Comparison of ENCODE assay signal across 1 cellular context in the genomic region with DNA sequence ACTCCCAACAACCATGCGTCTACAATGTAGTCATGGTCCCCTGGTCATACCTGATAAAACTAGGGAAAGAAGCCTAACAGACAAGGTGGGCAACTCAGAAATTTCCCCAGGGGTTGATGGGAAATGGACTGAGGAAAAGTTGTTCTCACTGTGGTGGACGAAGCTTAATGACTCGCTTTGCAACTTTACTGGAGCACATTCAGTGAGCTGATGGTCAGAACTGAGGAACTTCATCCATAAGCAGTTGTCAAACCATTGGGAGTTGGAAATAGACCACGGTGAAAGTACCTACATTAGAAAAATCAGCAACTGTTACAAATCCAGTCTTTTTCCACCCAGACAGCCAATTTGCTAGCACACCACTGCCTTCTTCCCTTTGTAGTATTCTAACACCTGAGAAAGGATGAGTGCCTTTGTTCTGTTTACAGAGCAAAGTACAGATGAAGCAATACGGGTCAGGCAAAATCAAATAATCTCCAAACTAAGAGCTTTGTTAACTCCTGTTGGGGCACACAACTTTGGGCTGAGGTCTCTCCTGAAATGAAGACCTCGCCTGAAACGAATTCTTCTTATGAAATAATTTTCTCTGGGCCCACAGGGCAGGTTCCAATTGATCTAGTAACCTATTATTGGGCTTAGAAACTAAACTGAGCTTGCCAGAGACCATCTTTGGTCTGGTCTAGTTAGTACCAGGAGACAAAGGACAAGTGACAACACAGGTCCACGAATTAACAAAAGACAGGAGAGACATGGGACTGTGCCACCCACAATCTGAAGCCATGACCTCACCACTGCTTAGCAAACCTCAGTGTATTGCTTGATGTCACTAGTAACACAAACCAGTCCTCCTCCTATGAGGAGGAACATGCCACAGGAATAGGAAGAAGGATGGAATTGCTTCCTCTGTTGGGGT.
TF ChIP-seq lines count a peak whose summit lies in the region.

No MANE protein-coding gene starts in this region.

TF ChIP-seq in HepG2, 621 proteins besides CTCF, POLR2A, EP300 and RAD21 (continued from another document and continues in another):
- TF ChIP-seq, protein P1, sequence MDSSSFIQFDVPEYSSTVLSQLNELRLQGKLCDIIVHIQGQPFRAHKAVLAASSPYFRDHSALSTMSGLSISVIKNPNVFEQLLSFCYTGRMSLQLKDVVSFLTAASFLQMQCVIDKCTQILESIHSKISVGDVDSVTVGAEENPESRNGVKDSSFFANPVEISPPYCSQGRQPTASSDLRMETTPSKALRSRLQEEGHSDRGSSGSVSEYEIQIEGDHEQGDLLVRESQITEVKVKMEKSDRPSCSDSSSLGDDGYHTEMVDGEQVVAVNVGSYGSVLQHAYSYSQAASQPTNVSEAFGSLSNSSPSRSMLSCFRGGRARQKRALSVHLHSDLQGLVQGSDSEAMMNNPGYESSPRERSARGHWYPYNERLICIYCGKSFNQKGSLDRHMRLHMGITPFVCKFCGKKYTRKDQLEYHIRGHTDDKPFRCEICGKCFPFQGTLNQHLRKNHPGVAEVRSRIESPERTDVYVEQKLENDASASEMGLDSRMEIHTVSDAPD (CRISPR knock-in tag; IDR thresholded peaks at IDR 0.05) = peak; percentile 76; the same call in 1 of the 2 replicates
- peak; percentile 54; the same call in 1 of the 2 replicates for TF ChIP-seq KMT2A (CRISPR knock-in tag; IDR thresholded peaks at IDR 0.05)
- TF ChIP-seq ZMYM2 (CRISPR knock-in tag; IDR thresholded peaks at IDR 0.05) = peak; percentile 71; the same call in 1 of the 2 replicates
- TF ChIP-seq KDM1A (CRISPR knock-in tag; IDR thresholded peaks at IDR 0.05) = peak; percentile 80; the same call in 1 of the 2 replicates
- TF ChIP-seq, protein P2, sequence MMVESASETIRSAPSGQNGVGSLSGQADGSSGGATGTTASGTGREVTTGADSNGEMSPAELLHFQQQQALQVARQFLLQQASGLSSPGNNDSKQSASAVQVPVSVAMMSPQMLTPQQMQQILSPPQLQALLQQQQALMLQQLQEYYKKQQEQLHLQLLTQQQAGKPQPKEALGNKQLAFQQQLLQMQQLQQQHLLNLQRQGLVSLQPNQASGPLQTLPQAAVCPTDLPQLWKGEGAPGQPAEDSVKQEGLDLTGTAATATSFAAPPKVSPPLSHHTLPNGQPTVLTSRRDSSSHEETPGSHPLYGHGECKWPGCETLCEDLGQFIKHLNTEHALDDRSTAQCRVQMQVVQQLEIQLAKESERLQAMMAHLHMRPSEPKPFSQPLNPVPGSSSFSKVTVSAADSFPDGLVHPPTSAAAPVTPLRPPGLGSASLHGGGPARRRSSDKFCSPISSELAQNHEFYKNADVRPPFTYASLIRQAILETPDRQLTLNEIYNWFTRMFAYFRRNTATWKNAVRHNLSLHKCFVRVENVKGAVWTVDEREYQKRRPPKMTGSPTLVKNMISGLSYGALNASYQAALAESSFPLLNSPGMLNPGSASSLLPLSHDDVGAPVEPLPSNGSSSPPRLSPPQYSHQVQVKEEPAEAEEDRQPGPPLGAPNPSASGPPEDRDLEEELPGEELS (CRISPR knock-in tag; IDR thresholded peaks at IDR 0.05) = peak; percentile 85
- no peak; the same call in 1 of the 2 replicates for TF ChIP-seq SMC3 (IDR thresholded peaks at IDR 0.05; ENCODE audit: low read length)
- TF ChIP-seq MIER3 (CRISPR knock-in tag; IDR thresholded peaks at IDR 0.05; ENCODE audit: borderline replicate concordance) = peak; percentile 85; the same call in 1 of the 2 replicates
- TF ChIP-seq ZNF335 (CRISPR knock-in tag; IDR thresholded peaks at IDR 0.05) = 0 out of 2 replicates have a peak, but pooled peaks have one; percentile 36
- 0 out of 2 replicates have a peak, but pooled peaks have one; percentile 49 for TF ChIP-seq HHEX (CRISPR knock-in tag; IDR thresholded peaks at IDR 0.05)
- TF ChIP-seq, protein P3, sequence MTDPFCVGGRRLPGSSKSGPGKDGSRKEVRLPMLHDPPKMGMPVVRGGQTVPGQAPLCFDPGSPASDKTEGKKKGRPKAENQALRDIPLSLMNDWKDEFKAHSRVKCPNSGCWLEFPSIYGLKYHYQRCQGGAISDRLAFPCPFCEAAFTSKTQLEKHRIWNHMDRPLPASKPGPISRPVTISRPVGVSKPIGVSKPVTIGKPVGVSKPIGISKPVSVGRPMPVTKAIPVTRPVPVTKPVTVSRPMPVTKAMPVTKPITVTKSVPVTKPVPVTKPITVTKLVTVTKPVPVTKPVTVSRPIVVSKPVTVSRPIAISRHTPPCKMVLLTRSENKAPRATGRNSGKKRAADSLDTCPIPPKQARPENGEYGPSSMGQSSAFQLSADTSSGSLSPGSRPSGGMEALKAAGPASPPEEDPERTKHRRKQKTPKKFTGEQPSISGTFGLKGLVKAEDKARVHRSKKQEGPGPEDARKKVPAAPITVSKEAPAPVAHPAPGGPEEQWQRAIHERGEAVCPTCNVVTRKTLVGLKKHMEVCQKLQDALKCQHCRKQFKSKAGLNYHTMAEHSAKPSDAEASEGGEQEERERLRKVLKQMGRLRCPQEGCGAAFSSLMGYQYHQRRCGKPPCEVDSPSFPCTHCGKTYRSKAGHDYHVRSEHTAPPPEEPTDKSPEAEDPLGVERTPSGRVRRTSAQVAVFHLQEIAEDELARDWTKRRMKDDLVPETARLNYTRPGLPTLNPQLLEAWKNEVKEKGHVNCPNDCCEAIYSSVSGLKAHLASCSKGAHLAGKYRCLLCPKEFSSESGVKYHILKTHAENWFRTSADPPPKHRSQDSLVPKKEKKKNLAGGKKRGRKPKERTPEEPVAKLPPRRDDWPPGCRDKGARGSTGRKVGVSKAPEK (CRISPR knock-in tag; IDR thresholded peaks at IDR 0.05; ENCODE audit: borderline replicate concordance) = 0 out of 2 replicates have a peak, but pooled peaks have one; percentile 66
- TF ChIP-seq ISL2 (CRISPR knock-in tag; IDR thresholded peaks at IDR 0.05) = peak; percentile 89
- TF ChIP-seq, protein P4, sequence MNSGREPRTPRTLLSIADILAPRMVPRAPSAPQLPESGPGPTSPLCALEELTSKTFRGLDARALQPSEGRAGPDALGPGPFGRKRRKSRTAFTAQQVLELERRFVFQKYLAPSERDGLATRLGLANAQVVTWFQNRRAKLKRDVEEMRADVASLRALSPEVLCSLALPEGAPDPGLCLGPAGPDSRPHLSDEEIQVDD (CRISPR knock-in tag; IDR thresholded peaks at IDR 0.05; ENCODE audit: borderline replicate concordance) = no peak
- TF ChIP-seq ZSCAN29 (CRISPR knock-in tag; conservative IDR thresholded peaks at IDR 0.05) = 0 out of 2 replicates have a peak, but pooled peaks have one; percentile 53
- TF ChIP-seq, protein P5, sequence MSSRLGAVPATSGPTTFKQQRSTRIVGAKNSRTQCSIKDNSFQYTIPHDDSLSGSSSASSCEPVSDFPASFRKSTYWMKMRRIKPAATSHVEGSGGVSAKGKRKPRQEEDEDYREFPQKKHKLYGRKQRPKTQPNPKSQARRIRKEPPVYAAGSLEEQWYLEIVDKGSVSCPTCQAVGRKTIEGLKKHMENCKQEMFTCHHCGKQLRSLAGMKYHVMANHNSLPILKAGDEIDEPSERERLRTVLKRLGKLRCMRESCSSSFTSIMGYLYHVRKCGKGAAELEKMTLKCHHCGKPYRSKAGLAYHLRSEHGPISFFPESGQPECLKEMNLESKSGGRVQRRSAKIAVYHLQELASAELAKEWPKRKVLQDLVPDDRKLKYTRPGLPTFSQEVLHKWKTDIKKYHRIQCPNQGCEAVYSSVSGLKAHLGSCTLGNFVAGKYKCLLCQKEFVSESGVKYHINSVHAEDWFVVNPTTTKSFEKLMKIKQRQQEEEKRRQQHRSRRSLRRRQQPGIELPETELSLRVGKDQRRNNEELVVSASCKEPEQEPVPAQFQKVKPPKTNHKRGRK (CRISPR knock-in tag; IDR thresholded peaks at IDR 0.05) = 0 out of 2 replicates have a peak, but pooled peaks have one; percentile 50
- no peak for TF ChIP-seq ZSCAN12 (CRISPR knock-in tag; IDR thresholded peaks at IDR 0.05)
- peak; percentile 92 for TF ChIP-seq HDAC2 (CRISPR knock-in tag; IDR thresholded peaks at IDR 0.05)
- peak; percentile 67; the same call in 1 of the 2 replicates for TF ChIP-seq REPIN1 (CRISPR knock-in tag; IDR thresholded peaks at IDR 0.05; ENCODE audit: borderline replicate concordance, low read depth)
- TF ChIP-seq ZNF460 (CRISPR knock-in tag; IDR thresholded peaks at IDR 0.05; ENCODE audit: borderline replicate concordance) = no peak
- 0 out of 2 replicates have a peak, but pooled peaks have one; percentile 33 for TF ChIP-seq MEF2D (CRISPR knock-in tag; IDR thresholded peaks at IDR 0.05)
- TF ChIP-seq KMT2B (CRISPR knock-in tag; IDR thresholded peaks at IDR 0.05) = peak; percentile 75; the same call in 1 of the 2 replicates
- peak; percentile 25 for TF ChIP-seq MED8 (CRISPR knock-in tag; IDR thresholded peaks at IDR 0.05; ENCODE audit: insufficient replicate concordance)
- peak; percentile 95 for TF ChIP-seq CEBPB (IDR thresholded peaks at IDR 0.05; ENCODE audit: borderline replicate concordance, low read depth, low read length)
- TF ChIP-seq TBX3 (IDR thresholded peaks at IDR 0.05; ENCODE audit: borderline replicate concordance) = peak; percentile 91
- TF ChIP-seq ZNF652 (CRISPR knock-in tag; IDR thresholded peaks at IDR 0.05; ENCODE audit: borderline replicate concordance, low read depth) = peak; percentile 86
- TF ChIP-seq, protein P6, sequence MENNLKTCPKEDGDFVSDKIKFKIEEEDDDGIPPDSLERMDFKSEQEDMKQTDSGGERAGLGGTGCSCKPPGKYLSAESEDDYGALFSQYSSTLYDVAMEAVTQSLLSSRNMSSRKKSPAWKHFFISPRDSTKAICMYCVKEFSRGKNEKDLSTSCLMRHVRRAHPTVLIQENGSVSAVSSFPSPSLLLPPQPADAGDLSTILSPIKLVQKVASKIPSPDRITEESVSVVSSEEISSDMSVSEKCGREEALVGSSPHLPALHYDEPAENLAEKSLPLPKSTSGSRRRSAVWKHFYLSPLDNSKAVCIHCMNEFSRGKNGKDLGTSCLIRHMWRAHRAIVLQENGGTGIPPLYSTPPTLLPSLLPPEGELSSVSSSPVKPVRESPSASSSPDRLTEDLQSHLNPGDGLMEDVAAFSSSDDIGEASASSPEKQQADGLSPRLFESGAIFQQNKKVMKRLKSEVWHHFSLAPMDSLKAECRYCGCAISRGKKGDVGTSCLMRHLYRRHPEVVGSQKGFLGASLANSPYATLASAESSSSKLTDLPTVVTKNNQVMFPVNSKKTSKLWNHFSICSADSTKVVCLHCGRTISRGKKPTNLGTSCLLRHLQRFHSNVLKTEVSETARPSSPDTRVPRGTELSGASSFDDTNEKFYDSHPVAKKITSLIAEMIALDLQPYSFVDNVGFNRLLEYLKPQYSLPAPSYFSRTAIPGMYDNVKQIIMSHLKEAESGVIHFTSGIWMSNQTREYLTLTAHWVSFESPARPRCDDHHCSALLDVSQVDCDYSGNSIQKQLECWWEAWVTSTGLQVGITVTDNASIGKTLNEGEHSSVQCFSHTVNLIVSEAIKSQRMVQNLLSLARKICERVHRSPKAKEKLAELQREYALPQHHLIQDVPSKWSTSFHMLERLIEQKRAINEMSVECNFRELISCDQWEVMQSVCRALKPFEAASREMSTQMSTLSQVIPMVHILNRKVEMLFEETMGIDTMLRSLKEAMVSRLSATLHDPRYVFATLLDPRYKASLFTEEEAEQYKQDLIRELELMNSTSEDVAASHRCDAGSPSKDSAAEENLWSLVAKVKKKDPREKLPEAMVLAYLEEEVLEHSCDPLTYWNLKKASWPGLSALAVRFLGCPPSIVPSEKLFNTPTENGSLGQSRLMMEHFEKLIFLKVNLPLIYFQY (CRISPR knock-in tag; IDR thresholded peaks at IDR 0.05; ENCODE audit: borderline replicate concordance) = peak; percentile 91
- TF ChIP-seq, protein P7, sequence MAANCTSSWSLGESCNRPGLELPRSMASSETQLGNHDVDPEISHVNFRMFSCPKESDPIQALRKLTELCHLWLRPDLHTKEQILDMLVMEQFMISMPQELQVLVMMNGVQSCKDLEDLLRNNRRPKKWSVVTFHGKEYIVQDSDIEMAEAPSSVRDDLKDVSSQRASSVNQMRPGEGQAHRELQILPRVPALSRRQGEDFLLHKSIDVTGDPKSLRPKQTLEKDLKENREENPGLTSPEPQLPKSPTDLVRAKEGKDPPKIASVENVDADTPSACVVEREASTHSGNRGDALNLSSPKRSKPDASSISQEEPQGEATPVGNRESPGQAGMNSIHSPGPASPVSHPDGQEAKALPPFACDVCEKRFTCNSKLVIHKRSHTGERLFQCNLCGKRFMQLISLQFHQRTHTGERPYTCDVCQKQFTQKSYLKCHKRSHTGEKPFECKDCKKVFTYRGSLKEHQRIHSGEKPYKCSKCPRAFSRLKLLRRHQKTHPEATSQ (CRISPR knock-in tag; IDR thresholded peaks at IDR 0.05; ENCODE audit: borderline replicate concordance) = peak; percentile 56; the same call in 1 of the 2 replicates
- TF ChIP-seq KDM6A (CRISPR knock-in tag; IDR thresholded peaks at IDR 0.05; ENCODE audit: low read depth) = peak; percentile 90
- 0 out of 2 replicates have a peak, but pooled peaks have one; percentile 23 for TF ChIP-seq FOXC1 (CRISPR knock-in tag; IDR thresholded peaks at IDR 0.05; ENCODE audit: borderline replicate concordance)
- TF ChIP-seq, protein P8, sequence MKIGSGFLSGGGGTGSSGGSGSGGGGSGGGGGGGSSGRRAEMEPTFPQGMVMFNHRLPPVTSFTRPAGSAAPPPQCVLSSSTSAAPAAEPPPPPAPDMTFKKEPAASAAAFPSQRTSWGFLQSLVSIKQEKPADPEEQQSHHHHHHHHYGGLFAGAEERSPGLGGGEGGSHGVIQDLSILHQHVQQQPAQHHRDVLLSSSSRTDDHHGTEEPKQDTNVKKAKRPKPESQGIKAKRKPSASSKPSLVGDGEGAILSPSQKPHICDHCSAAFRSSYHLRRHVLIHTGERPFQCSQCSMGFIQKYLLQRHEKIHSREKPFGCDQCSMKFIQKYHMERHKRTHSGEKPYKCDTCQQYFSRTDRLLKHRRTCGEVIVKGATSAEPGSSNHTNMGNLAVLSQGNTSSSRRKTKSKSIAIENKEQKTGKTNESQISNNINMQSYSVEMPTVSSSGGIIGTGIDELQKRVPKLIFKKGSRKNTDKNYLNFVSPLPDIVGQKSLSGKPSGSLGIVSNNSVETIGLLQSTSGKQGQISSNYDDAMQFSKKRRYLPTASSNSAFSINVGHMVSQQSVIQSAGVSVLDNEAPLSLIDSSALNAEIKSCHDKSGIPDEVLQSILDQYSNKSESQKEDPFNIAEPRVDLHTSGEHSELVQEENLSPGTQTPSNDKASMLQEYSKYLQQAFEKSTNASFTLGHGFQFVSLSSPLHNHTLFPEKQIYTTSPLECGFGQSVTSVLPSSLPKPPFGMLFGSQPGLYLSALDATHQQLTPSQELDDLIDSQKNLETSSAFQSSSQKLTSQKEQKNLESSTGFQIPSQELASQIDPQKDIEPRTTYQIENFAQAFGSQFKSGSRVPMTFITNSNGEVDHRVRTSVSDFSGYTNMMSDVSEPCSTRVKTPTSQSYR (CRISPR knock-in tag; IDR thresholded peaks at IDR 0.05; ENCODE audit: borderline replicate concordance) = peak; percentile 50; the same call in 1 of the 2 replicates
- TF ChIP-seq ZNF878 (CRISPR knock-in tag; IDR thresholded peaks at IDR 0.05) = peak; percentile 81; the same call in 1 of the 2 replicates
- peak; percentile 55; the same call in 1 of the 2 replicates for TF ChIP-seq ZBTB20 (CRISPR knock-in tag; IDR thresholded peaks at IDR 0.05; ENCODE audit: borderline replicate concordance, low read depth)
- TF ChIP-seq NONO (IDR thresholded peaks at IDR 0.05) = no peak
- peak; percentile 75 for TF ChIP-seq NONO (CRISPR knock-in tag; conservative IDR thresholded peaks at IDR 0.05)
